ENCODE assay signal across 10 cellular contexts in the genomic region with DNA sequence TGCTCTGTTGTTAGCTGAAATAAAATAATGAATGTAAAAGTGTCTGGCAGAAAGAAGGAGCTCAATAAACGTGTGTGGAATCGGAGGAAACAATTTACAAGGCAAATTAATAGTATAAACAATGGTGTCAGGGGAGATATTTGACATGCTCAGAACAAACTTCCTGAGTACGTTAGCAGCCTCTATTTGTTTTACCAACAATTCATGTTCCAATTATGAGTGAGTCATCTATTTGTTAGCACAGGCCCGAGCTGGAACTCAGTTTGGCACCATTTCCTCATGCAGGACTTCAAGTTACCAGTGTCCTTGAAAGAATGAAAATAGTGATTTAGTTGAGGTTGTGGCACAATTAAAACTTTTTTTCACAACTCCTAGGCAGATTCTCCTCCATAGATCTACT. TPM values are rescaled to one million over a fixed set of nuclear protein-coding genes. Genes with fewer than 3 reads are reported as not detected.
DNase-seq lines count a peak whose midpoint lies in the region; ATAC-seq and TF ChIP-seq lines count a peak whose summit lies in the region.
"Had no signal": no experiment of that assay in that cellular context is flagged by ENCODE, and none has a peak within 500 bp of the region (broad histone marks: within the 10 kb centered on the region; RNA-seq: fewer than 3 reads in every experiment).

No MANE protein-coding gene starts in this region.

- H3K9me3 ChIP-seq in MG63: no peaks in the 10 kb centered on the region

- no peak for ATAC-seq in HG02571 (IDR thresholded peaks at IDR 0.05; ENCODE audit: unreplicated experiment)

- DNase-seq in BJ (ENCODE audit: low read depth) (peak; percentile 54), MG63 (peak; percentile 70), choroid plexus epithelial cell (ENCODE audit: low read depth) (peak; percentile 74), mesenteric fat pad (ENCODE audit: low spot score) (peak; percentile 43), H7 (no peak), ecto neural progenitor cell (ENCODE audit: low spot score) (no peak)
- no peak for DNase-seq in stimulated activated naive CD4-positive, alpha-beta T cell (lab: John Stamatoyannopoulos, UW)
- DNase-seq: foreskin melanocyte had no signal

- H3K4me3 ChIP-seq in BJ (ENCODE audit: low read depth, low read length) (no peak overlapping the region), MG63 (no peak overlapping the region), choroid plexus epithelial cell (ENCODE audit: low read depth, low read length) (no peak overlapping the region), H7 (ENCODE audit: insufficient read depth, low read depth, low read length) (no peak overlapping the region)

- TF ChIP-seq CTCF in BJ (IDR thresholded peaks at IDR 0.05; ENCODE audit: insufficient read depth, low read depth, low read length) (no peak), choroid plexus epithelial cell (conservative IDR thresholded peaks at IDR 0.05; ENCODE audit: low read depth, low read length) (no peak)

- POLR2A ChIA-PET in BJ (lab: Charles Lee): no interaction called here

- CTCF ChIA-PET in BJ (lab: Yijun Ruan, JAX): no interaction called here

- no peaks in the 10 kb centered on the region for H3K36me3 ChIP-seq in BJ (ENCODE audit: control insufficient read depth, insufficient read depth, low read length)
- no peaks in the 10 kb centered on the region for H3K36me3 ChIP-seq in MG63
- H3K36me3 ChIP-seq in H7 (replicated peaks; ENCODE audit: control insufficient read depth, insufficient read depth, low read length): no peaks in the 10 kb centered on the region

- H3K27me3 ChIP-seq in BJ (ENCODE audit: control insufficient read depth, insufficient read depth, low read length) (peaks cover 2% of the 10 kb centered on the region), MG63 (peaks cover 8% of the 10 kb centered on the region), H7 (ENCODE audit: control insufficient read depth, insufficient read depth, low read length) (no peaks in the 10 kb centered on the region)

RNA-seq across cellular contexts. Expression of a gene that starts 9.1 kb away (rescaled TPM):
- 0.04 and 0.05 TPM in 2 replicates for polyA plus RNA-seq in BJ (2011; rRNA removed)
- not detected in 2 replicates for polyA minus RNA-seq in BJ (2011; rRNA and poly(A)+ RNA removed)
- total RNA-seq in MG63 (2014; rRNA removed; shearing (Covaris generic); ENCODE audit: low replicate concordance): not detected in 2 replicates
- total RNA-seq in mesenteric fat pad: not detected
- total RNA-seq in H7 (2014; rRNA removed; shearing (Covaris generic)): 3.3 and 5.5 TPM in 2 replicates
- total RNA-seq: T-helper 2 cell treated with Interferon-gamma antibody and Interleukin-4, amounts not matched to agents 100 ng/mL and 5 ng/mL, for 36 hours had no signal

Comparison
In these comparisons a context has a peak if more than half of its experiments do, and no peak if none do; other contexts are left out.
1. DNase-seq: peak in BJ (single experiment), MG63 (single experiment), choroid plexus epithelial cell (single experiment) and mesenteric fat pad (single experiment); none in H7 (single experiment), ecto neural progenitor cell (single experiment) and stimulated activated naive CD4-positive, alpha-beta T cell (0 of 6).